Comparison of ENCODE assay signal across 8 cellular contexts in the genomic region with DNA sequence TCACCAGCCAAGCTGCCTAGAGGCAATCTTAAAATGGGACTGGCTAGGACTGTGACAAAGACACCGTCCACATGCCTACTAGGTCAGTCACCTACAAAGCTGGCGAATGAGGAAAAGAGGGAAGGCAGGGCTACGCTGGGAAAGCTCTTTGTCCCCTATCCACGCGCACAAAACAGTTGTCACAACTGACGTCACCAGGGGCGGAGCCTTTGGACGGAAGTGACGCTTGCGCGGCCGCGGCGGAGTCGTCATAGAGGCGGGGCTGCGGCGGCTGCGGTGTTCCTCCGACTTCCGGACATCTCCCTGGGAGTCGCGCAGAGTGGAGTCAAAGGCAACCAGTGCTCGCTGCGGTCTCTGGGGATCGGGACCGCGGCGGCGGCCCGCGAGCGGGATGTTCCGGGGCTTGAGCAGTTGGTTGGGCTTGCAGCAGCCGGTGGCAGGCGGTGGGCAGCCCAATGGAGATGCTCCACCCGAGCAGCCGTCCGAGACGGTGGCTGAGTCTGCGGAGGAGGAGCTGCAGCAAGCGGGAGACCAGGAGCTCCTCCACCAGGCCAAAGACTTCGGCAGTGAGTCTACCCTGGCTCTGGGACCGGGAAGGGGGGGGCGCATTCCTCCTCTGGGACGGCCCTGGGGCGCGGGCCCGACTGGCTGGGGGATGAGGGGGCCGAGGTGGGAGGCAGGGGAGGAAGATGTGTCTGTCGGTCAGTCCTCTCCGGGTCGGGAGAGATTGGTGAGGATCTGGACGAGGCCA. TPM values are rescaled to one million over a fixed set of nuclear protein-coding genes. Genes with fewer than 3 reads are reported as not detected.
DNase-seq lines count a peak whose midpoint lies in the region; ATAC-seq lines count a peak whose summit lies in the region.

A gene with protein sequence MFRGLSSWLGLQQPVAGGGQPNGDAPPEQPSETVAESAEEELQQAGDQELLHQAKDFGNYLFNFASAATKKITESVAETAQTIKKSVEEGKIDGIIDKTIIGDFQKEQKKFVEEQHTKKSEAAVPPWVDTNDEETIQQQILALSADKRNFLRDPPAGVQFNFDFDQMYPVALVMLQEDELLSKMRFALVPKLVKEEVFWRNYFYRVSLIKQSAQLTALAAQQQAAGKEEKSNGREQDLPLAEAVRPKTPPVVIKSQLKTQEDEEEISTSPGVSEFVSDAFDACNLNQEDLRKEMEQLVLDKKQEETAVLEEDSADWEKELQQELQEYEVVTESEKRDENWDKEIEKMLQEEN (plus strand): TSS at position 279 of the 751 bp plus-strand sequence. CDS start 113 bp downstream, at position 392.

- peak within 1 kb of the TSS; percentile 69 to 84 (median 80) for H3K9ac ChIP-seq in BLaER1 treated with 17β-estradiol and CSF1 and Interleukin-3, amounts not matched to agents 10 nM and 100 nM

- H3K4me3 ChIP-seq in BLaER1 treated with 17β-estradiol and CSF1 and Interleukin-3, amounts not matched to agents 10 nM and 100 nM = peak within 1 kb of the TSS; percentile 65 to 76 (median 70)

- peaks cover 58 to 93% (median 79%) of the 10 kb centered on the region in 11 experiments for H3K27me3 ChIP-seq in BLaER1 treated with 17β-estradiol and CSF1 and Interleukin-3, amounts not matched to agents 10 nM and 100 nM

- H3K4me2 ChIP-seq in BLaER1 treated with 17β-estradiol and CSF1 and Interleukin-3, amounts not matched to agents 10 nM and 100 nM = peak within 1 kb of the TSS; percentile 63 to 88 (median 75)

- peaks cover 0 to 35% (median 7%) of the 10 kb centered on the region in 11 experiments; a peak in 11 of 22 replicates for H4K20me1 ChIP-seq in BLaER1 treated with 17β-estradiol and CSF1 and Interleukin-3, amounts not matched to agents 10 nM and 100 nM

- H3K36me3 ChIP-seq in BLaER1 treated with 17β-estradiol and CSF1 and Interleukin-3, amounts not matched to agents 10 nM and 100 nM = no peaks in the 10 kb centered on the region; a peak in 2 of 22 replicates

- DNase-seq in NCI-H748 treated with DMSO at 0.1 percent for 48 hours (lab: John Stamatoyannopoulos, UW) (peak; percentile 86), dedifferentiated amniotic fluid mesenchymal stem cell (ENCODE audit: extremely low spot score) (peak; percentile 98), left lobe of liver (ENCODE audit: low spot score) (peak; percentile 96)
- peak; percentile 80 to 84 for DNase-seq in activated CD4-positive, alpha-beta T cell treated with anti-CD3 and anti-CD28 coated beads, Interleukin-2, amount 50 U/mL, for 24 hours (ENCODE audit: low read depth in 1 of 2, low spot score in 1 of 2)
- DNase-seq in stimulated activated CD4-positive, alpha-beta T cell treated with anti-CD3 and anti-CD28 coated beads, Interleukin-2, amount 100 ng/mL, for 4 hours (ENCODE audit: low read depth) = peak; percentile 82

- no peaks in the 10 kb centered on the region; a peak in 1 of 22 replicates for H3K9me3 ChIP-seq in BLaER1 treated with 17β-estradiol and CSF1 and Interleukin-3, amounts not matched to agents 10 nM and 100 nM (replicated peaks in 1 of 11)

- peak; percentile 98 for ATAC-seq in GM19372 (IDR thresholded peaks at IDR 0.05; ENCODE audit: low read depth, unreplicated experiment)
- peak; percentile 99 for ATAC-seq in HG03558 (IDR thresholded peaks at IDR 0.05; ENCODE audit: extremely low read depth, unreplicated experiment)
- peak; percentile 92 for ATAC-seq in left lobe of liver

- H3K27ac ChIP-seq in BLaER1 treated with 17β-estradiol and CSF1 and Interleukin-3, amounts not matched to agents 10 nM and 100 nM = peak within 1 kb of the TSS; percentile 70 to 92 (median 84)

- peaks cover 0 to 13% (median 12%) of the 10 kb centered on the region in 10 experiments; a peak in 14 of 20 replicates for H3K4me1 ChIP-seq in BLaER1 treated with 17β-estradiol and CSF1 and Interleukin-3, amounts not matched to agents 10 nM and 100 nM

RNA-seq across cellular contexts. Expression of the gene that starts here (rescaled TPM):
- total RNA-seq in left lobe of liver = 26.6 TPM

Comparison
In these comparisons a context has a peak if more than half of its experiments do, and no peak if none do; other contexts are left out.
1. Peak in every context shown above with its lines: DNase-seq, ATAC-seq, H3K4me3 ChIP-seq and H3K27ac ChIP-seq.